8 cellular contexts compared by ENCODE assay signal in genomic region chr6:137218917-137219663, GRCh38. TPM values are rescaled to one million over a fixed set of nuclear protein-coding genes. Genes with fewer than 3 reads are reported as not detected.
DNase-seq lines count a peak whose midpoint lies in the region; ATAC-seq and TF ChIP-seq lines count a peak whose summit lies in the region.

Gene IFNGR1 (minus strand): TSS chr6:137219385. CDS start chr6:137219327, 58 bp downstream.

- no peaks in the 10 kb centered on the region for H3K27me3 ChIP-seq in GM06990 (replicated peaks; ENCODE audit: control insufficient read depth, insufficient read depth, low read length)
- no peaks in the 10 kb centered on the region for H3K27me3 ChIP-seq in SK-N-SH (ENCODE audit: insufficient read depth)
- no peaks in the 10 kb centered on the region for H3K27me3 ChIP-seq in neuron (ENCODE audit: insufficient read depth, low read length)
- H3K27me3 ChIP-seq in subcutaneous abdominal adipose tissue (ENCODE audit: control insufficient read depth in 5 of 5, insufficient read depth in 4 of 5, low read length in 5 of 5) = no peaks in the 10 kb centered on the region

- WGBS in SK-N-SH (ENCODE audit: low lambda C conversion rate) = 2% methylated on average over 33 of the region's 64 CpGs

- TF ChIP-seq CTCF in GM06990 (IDR thresholded peaks at IDR 0.05; ENCODE audit: insufficient read depth, low read length, poor library complexity, severe bottlenecking) (no peak), SK-N-SH (IDR thresholded peaks at IDR 0.05) (no peak)

- H3K9ac ChIP-seq in SK-N-SH (peak within 1 kb of the TSS; percentile 84), subcutaneous abdominal adipose tissue (ENCODE audit: low read length in 5 of 5) (peak within 1 kb of the TSS; percentile 97 to 100 (median 99))

- peaks cover 8% of the 10 kb centered on the region for H4K20me1 ChIP-seq in SK-N-SH (ENCODE audit: insufficient read depth)

- peaks cover 6% of the 10 kb centered on the region for H3K36me3 Mint-ChIP-seq in activated naive CD4-positive, alpha-beta T cell treated with anti-CD3 and anti-CD28 coated beads, Interleukin-2, amount 10 ng/mL, durations not matched to agents 7 days and 5 days

- H3K36me3 ChIP-seq in GM06990 (ENCODE audit: control insufficient read depth, insufficient read depth, low read length) (no peaks in the 10 kb centered on the region), SK-N-SH (replicated peaks in 1 of 2; ENCODE audit: control insufficient read depth in 1 of 2, insufficient read depth in 2 of 2, low read length in 1 of 2) (peaks cover 0 to 3% of the 10 kb centered on the region in 2 experiments), neuron (ENCODE audit: insufficient read depth, low read length) (no peaks in the 10 kb centered on the region), subcutaneous abdominal adipose tissue (ENCODE audit: control insufficient read depth in 5 of 5, insufficient read depth in 5 of 5, low read length in 5 of 5) (no peaks in the 10 kb centered on the region)

- H3K4me1 ChIP-seq in SK-N-SH (ENCODE audit: control insufficient read depth in 1 of 2, insufficient read depth in 2 of 2, low read depth in 1 of 2, low read length in 1 of 2) (peaks cover 0 to 15% of the 10 kb centered on the region in 2 experiments; a peak in 2 of 4 replicates), neuron (ENCODE audit: insufficient read depth, low read length) (peaks cover 20% of the 10 kb centered on the region), subcutaneous abdominal adipose tissue (ENCODE audit: control insufficient read depth in 5 of 5, insufficient read depth in 5 of 5, low read length in 5 of 5) (peaks cover 16 to 81% (median 70%) of the 10 kb centered on the region in 5 donors)

- no peaks in the 10 kb centered on the region for H3F3A ChIP-seq in SK-N-SH (replicated peaks; ENCODE audit: insufficient read depth)

- CTCF ChIA-PET in SK-N-SH (lab: Yijun Ruan, JAX) = no interaction called here
- CTCF ChIA-PET in activated naive CD4-positive, alpha-beta T cell treated with anti-CD3 and anti-CD28 coated beads, Interleukin-2, amount 10 ng/mL, durations not matched to agents 7 days and 5 days (lab: Charles Lee) = interaction anchor here (1.3 kb wide), 1 partner anchor 13 kb away, joined by 5 read pairs; no protein-coding TSS in a partner anchor

- H3K9me3 Mint-ChIP-seq in activated naive CD4-positive, alpha-beta T cell treated with anti-CD3 and anti-CD28 coated beads, Interleukin-2, amount 10 ng/mL, durations not matched to agents 7 days and 5 days = no peaks in the 10 kb centered on the region

- H3K4me3 Mint-ChIP-seq in activated naive CD4-positive, alpha-beta T cell treated with anti-CD3 and anti-CD28 coated beads, Interleukin-2, amount 10 ng/mL, durations not matched to agents 7 days and 5 days = peak within 1 kb of the TSS; percentile 92

- DNase-seq in GM06990 (ENCODE audit: extremely low read depth, insufficient read length) (peak; percentile 97), NCI-H1092 (lab: John Stamatoyannopoulos, UW) (peak; percentile 74), SK-N-SH (peak; percentile 95), foreskin melanocyte (peak; percentile 82)
- peak; percentile 96 for DNase-seq in activated naive CD4-positive, alpha-beta T cell treated with anti-CD3 and anti-CD28 coated beads, Interleukin-2, amount 10 ng/mL, durations not matched to agents 7 days and 5 days

- H3K4me1 Mint-ChIP-seq in activated naive CD4-positive, alpha-beta T cell treated with anti-CD3 and anti-CD28 coated beads, Interleukin-2, amount 10 ng/mL, durations not matched to agents 7 days and 5 days = peaks cover 50% of the 10 kb centered on the region

- H3K9me3 ChIP-seq in SK-N-SH (no peaks in the 10 kb centered on the region), neuron (ENCODE audit: low read length) (no peaks in the 10 kb centered on the region), subcutaneous abdominal adipose tissue (ENCODE audit: control insufficient read depth in 5 of 5, low read length in 5 of 5) (no peaks in the 10 kb centered on the region)

- no peak for TF ChIP-seq RAD21 in SK-N-SH (IDR thresholded peaks at IDR 0.05; ENCODE audit: low read length)

- peaks cover 45% of the 10 kb centered on the region for H3K79me2 ChIP-seq in SK-N-SH (ENCODE audit: insufficient read depth)

- peak within 1 kb of the TSS; percentile 96 for H3K27ac Mint-ChIP-seq in activated naive CD4-positive, alpha-beta T cell treated with anti-CD3 and anti-CD28 coated beads, Interleukin-2, amount 10 ng/mL, durations not matched to agents 7 days and 5 days

- no peaks in the 10 kb centered on the region for H3K27me3 Mint-ChIP-seq in activated naive CD4-positive, alpha-beta T cell treated with anti-CD3 and anti-CD28 coated beads, Interleukin-2, amount 10 ng/mL, durations not matched to agents 7 days and 5 days

- H3K27ac ChIP-seq in SK-N-SH (ENCODE audit: low read depth in 2 of 2, low read length in 1 of 2) = peak within 1 kb of the TSS; percentile 67 to 95; a peak in 3 of 4 replicates
- peak within 1 kb of the TSS; percentile 100 for H3K27ac ChIP-seq in subcutaneous abdominal adipose tissue (ENCODE audit: low read depth, low read length)

- peak within 1 kb of the TSS; percentile 97 for H2AFZ ChIP-seq in SK-N-SH (ENCODE audit: low read depth)
- H2AFZ ChIP-seq in neuron (ENCODE audit: low read depth, low read length) = peak within 1 kb of the TSS; percentile 98

- POLR2A ChIA-PET in SK-N-SH (lab: Yijun Ruan, JAX) = no interaction called here

- peak; percentile 93 for ATAC-seq in HG02571 (IDR thresholded peaks at IDR 0.05; ENCODE audit: unreplicated experiment)

- H3K4me3 ChIP-seq in GM06990 (replicated peaks; ENCODE audit: low read depth, low read length) = peak within 1 kb of the TSS; percentile 90
- peak within 1 kb of the TSS; percentile 89 to 94 for H3K4me3 ChIP-seq in SK-N-SH (ENCODE audit: low read depth in 2 of 2, low read length in 1 of 2)
- peak within 1 kb of the TSS; percentile 71 for H3K4me3 ChIP-seq in neuron (ENCODE audit: low read length)
- H3K4me3 ChIP-seq in subcutaneous abdominal adipose tissue (ENCODE audit: low read depth in 1 of 5, low read length in 5 of 5) = peak within 1 kb of the TSS; percentile 83 to 100 (median 98)

- TF ChIP-seq EP300 in SK-N-SH (IDR thresholded peaks at IDR 0.05; ENCODE audit: borderline replicate concordance in 1 of 2, low read depth in 1 of 2, low read length in 1 of 2) = peak in 1 of 2 experiments; percentile 9; a peak in 1 of 4 replicates

- H3K9me2 ChIP-seq in SK-N-SH = no peaks in the 10 kb centered on the region

- H3K4me2 ChIP-seq in SK-N-SH = peak within 1 kb of the TSS; percentile 80

TF ChIP-seq in SK-N-SH, 30 proteins besides CTCF, POLR2A, EP300 and RAD21 (continues in another document):
- TF ChIP-seq NFIC (IDR thresholded peaks at IDR 0.05; ENCODE audit: borderline replicate concordance) (no peak), SMC3 (IDR thresholded peaks at IDR 0.05; ENCODE audit: low read depth, low read length) (no peak), JUND (IDR thresholded peaks at IDR 0.05) (no peak), MEF2A (IDR thresholded peaks at IDR 0.05; ENCODE audit: borderline replicate concordance, low read depth) (no peak), NRF1 (IDR thresholded peaks at IDR 0.05; ENCODE audit: low read depth, low read length) (peak; percentile 25; the same call in 1 of the 2 replicates), RCOR1 (IDR thresholded peaks at IDR 0.05; ENCODE audit: low read length) (no peak), FOXJ3 (CRISPR knock-in tag; IDR thresholded peaks at IDR 0.05) (no peak), ELF1 (IDR thresholded peaks at IDR 0.05) (no peak), FOXM1 (IDR thresholded peaks at IDR 0.05; ENCODE audit: low read depth) (no peak), SIN3A (IDR thresholded peaks at IDR 0.05; ENCODE audit: borderline replicate concordance, low read depth, low read length) (0 out of 2 replicates have a peak, but pooled peaks have one; percentile 33), FOSL2 (IDR thresholded peaks at IDR 0.05; ENCODE audit: borderline replicate concordance, low read depth) (no peak), POLR2AphosphoS5 (IDR thresholded peaks at IDR 0.05; ENCODE audit: low read depth, low read length) (peak; percentile 81), GABPA (IDR thresholded peaks at IDR 0.05; ENCODE audit: low read depth) (peak; percentile 80), TCF12 (IDR thresholded peaks at IDR 0.05) (no peak), TAF1 (IDR thresholded peaks at IDR 0.05; ENCODE audit: borderline replicate concordance, low read depth, low read length) (peak; percentile 51; the same call in 1 of the 2 replicates), IRF3 (IDR thresholded peaks at IDR 0.05; ENCODE audit: low read depth, low read length) (no peak), CHD2 (IDR thresholded peaks at IDR 0.05; ENCODE audit: low read length, partially characterized antibody) (no peak), USF2 (IDR thresholded peaks at IDR 0.05; ENCODE audit: borderline replicate concordance, low read depth, low read length) (no peak), TEAD4 (IDR thresholded peaks at IDR 0.05; ENCODE audit: borderline replicate concordance, insufficient read depth) (no peak)

RNA-seq across cellular contexts. Expression of gene IFNGR1, which starts in this region (rescaled TPM):
- polyA plus RNA-seq in SK-N-SH (2012; rRNA removed) = 11.5 and 16.7 TPM in 2 replicates
- 18.5 and 18.7 TPM in 2 replicates for polyA plus RNA-seq in SK-N-SH (2012; cell fraction: cytosol; rRNA removed)
- polyA plus RNA-seq in SK-N-SH (2012; cell fraction: nucleus; rRNA removed) = 4.7 and 14.5 TPM in 2 replicates

Comparison
In these comparisons a context has a peak if more than half of its experiments do, and no peak if none do; other contexts are left out.
1. Peak in every context shown above with its lines: DNase-seq, ATAC-seq, H3K4me3 ChIP-seq and H3K27ac ChIP-seq.